In genomic region chr20:1012359-1013168, GRCh38 we compare ENCODE assay signal across 32 cellular contexts. TPM values are rescaled to one million over a fixed set of nuclear protein-coding genes. Genes with fewer than 3 reads are reported as not detected.
"Had no signal": no experiment of that assay in that cellular context is flagged by ENCODE, and none has a peak within 500 bp of the region (broad histone marks: within the 10 kb centered on the region; RNA-seq: fewer than 3 reads in every experiment).

No MANE protein-coding gene starts in this region.

- H3K27ac ChIP-seq: adrenal gland, body of pancreas, breast epithelium, RWPE1, WERI-Rb-1 had no signal

- H3K27me3 ChIP-seq: adrenal gland, body of pancreas, breast epithelium had no signal

- H3K36me3 ChIP-seq: adrenal gland, breast epithelium, WERI-Rb-1 had no signal

- H3K9me3 ChIP-seq: adrenal gland, body of pancreas, breast epithelium had no signal

- ATAC-seq: activated CD8-positive, alpha-beta T cell treated with anti-CD3 and anti-CD28 coated beads for 36 hours; activated naive CD4-positive, alpha-beta T cell treated with anti-CD3 and anti-CD28 coated beads, Interleukin-2, amount 50 U/mL, for 72 hours; activated T-cell treated with anti-CD3 and anti-CD28 coated beads, Interleukin-2, amount 50 U/mL, for 4 hours; body of pancreas; PC-3; Right ventricle myocardium inferior; SK-N-SH treated with all-trans-retinoic acid at 6 μM for 48 hours; T-cell; T-helper 17 cell had no signal

- H3K4me3 ChIP-seq: adrenal gland, body of pancreas, breast epithelium had no signal

- DNase-seq: activated CD4-positive, alpha-beta T cell treated with anti-CD3 and anti-CD28 coated beads, Interleukin-2, amount 10 ng/mL, durations not matched to agents 24 days and 14 days; activated CD4-positive, alpha-beta T cell treated with anti-CD3 and anti-CD28 coated beads, Interleukin-2, amount 50 U/mL, for 4 hours; activated CD8-positive, alpha-beta T cell treated with anti-CD3 and anti-CD28 coated beads for 36 hours; activated gamma-delta T cell treated with Interleukin-2 at 50 U/mL for 16 hours; activated naive CD4-positive, alpha-beta T cell treated with anti-CD3 and anti-CD28 coated beads for 36 hours; activated T-cell treated with anti-CD3 and anti-CD28 coated beads for 4 hours; activated T-cell treated with anti-CD3 and anti-CD28 coated beads, Interleukin-2, amount 50 U/mL, for 4 hours; body of pancreas; cerebellar nuclear complex; KG1; MM.1S; MV-4-11; NCI-H1092; NCI-H187 treated with DMSO at 0.1 percent for 48 hours; NCI-H2081; NCI-H226; NCI-H446 treated with DMSO at 0.1 percent for 48 hours; NCI-H524 treated with DMSO at 0.1 percent for 48 hours; PC-3; SIG-M5; T-cell; T-helper 17 cell; T-helper 9 cell; WERI-Rb-1 had no signal

- H3K4me1 ChIP-seq: adrenal gland, body of pancreas, breast epithelium had no signal

RNA-seq across cellular contexts. Expression of gene RSPO4, which starts 10.5 kb away (rescaled TPM):
- total RNA-seq: activated CD4-positive, alpha-beta T cell treated with anti-CD3 and anti-CD28 coated beads, Interleukin-2, amount 10 ng/mL, durations not matched to agents 24 days and 14 days; activated CD8-positive, alpha-beta T cell treated with anti-CD3 and anti-CD28 coated beads for 36 hours; activated naive CD4-positive, alpha-beta T cell treated with anti-CD3 and anti-CD28 coated beads for 36 hours; activated naive CD4-positive, alpha-beta T cell treated with anti-CD3 and anti-CD28 coated beads, Interleukin-2, amount 50 U/mL, for 72 hours; activated T-cell treated with anti-CD3 and anti-CD28 coated beads, Interleukin-2, amount 50 U/mL, for 4 hours; activated T-helper 1 cell treated with anti-CD3 and anti-CD28 coated beads, Interleukin-12 subunit alpha, Interleukin-12 subunit beta, Interleukin-2, Interleukin-4 antibody, amounts not matched to agents 30 ng/mL and 10 ng/mL and 1 ng/mL, durations not matched to agents 14 hours and 24 hours and 36 hours; body of pancreas; breast epithelium; LHCN-M2; PC-3; Right ventricle myocardium inferior; T-helper 17 cell had no signal
